In the genomic region with DNA sequence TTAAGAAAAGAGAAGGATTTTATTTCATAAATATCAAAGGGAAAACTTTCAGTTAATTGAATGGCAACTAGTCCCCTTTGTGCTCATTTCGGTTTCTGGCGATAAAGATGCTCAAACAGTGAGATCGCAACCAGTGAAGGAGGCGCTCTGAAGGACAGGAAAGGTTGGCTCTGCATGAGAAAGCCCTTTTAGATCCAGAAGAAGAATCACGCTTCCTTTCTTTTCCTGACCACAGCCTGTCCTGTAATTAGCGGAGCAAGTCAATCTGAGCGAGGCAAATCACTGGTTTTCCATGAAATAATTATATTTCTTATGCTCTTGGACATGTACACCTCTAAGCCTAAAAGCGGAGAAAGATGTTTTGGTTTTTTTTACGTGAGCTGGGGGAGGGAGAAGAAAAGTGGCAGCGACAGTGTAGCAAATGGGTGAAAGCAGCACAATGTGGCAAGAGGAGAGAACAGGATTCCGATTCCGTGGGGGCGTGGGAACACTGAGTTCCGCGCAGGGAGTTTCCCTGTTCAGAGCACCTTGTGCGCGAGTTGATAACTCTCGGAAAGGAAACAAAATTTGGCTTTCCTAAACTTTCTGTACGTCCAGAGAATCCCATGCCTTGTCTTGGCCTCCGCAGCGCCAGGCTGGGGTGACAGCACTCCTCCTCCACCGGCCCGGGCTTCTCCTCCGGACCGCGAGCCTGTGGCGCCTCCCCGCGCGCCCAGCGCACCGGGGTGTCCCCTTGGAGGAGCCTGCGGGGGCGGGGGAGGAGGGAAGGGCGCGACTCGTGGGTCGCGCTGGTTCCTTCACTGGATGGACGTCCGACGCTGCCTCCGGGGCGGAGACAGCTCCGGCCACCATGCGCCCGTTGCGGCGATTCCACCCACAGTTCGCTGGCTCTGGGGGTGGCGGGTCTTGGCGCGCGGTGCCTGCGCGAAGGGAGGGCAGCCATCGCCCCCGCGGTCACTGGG, we compare ENCODE assay signal across 8 cellular contexts. TPM values are rescaled to one million over a fixed set of nuclear protein-coding genes. Genes with fewer than 3 reads are reported as not detected.
DNase-seq lines count a peak whose midpoint lies in the region; ATAC-seq and TF ChIP-seq lines count a peak whose summit lies in the region.

No MANE protein-coding gene starts in this region.

- H3K9me3 Mint-ChIP-seq in CD8-positive, alpha-beta T cell = no peaks in the 10 kb centered on the region
- H3K9me3 Mint-ChIP-seq in IgD-negative memory B cell = no peaks in the 10 kb centered on the region

- DNase-seq in CD8-positive, alpha-beta T cell = no peak
- DNase-seq in brain microvascular endothelial cell (no peak), AG08396 (ENCODE audit: low spot score) (no peak), NCI-H1436 (lab: John Stamatoyannopoulos, UW) (no peak)
- DNase-seq in stimulated activated CD8-positive, alpha-beta memory T cell treated with anti-CD3 and anti-CD28 coated beads, Interleukin-4, amount 100 ng/mL, for 24 hours (ENCODE audit: low read depth) = peak; percentile 24

- no peak for TF ChIP-seq CTCF in CD8-positive, alpha-beta T cell (IDR thresholded peaks at IDR 0.05)
- TF ChIP-seq CTCF in brain microvascular endothelial cell (IDR thresholded peaks at IDR 0.05; ENCODE audit: low read depth, low read length, missing control alignments) = no peak
- no peak for TF ChIP-seq CTCF in liver (IDR thresholded peaks at IDR 0.05; ENCODE audit: low read depth, low read length, missing input control)

- no peak overlapping the region for H3K9ac ChIP-seq in liver (ENCODE audit: low read depth in 1 of 2, low read length in 2 of 2)

- no peaks in the 10 kb centered on the region for H3K36me3 ChIP-seq in CD8-positive, alpha-beta T cell (ENCODE audit: insufficient read depth, low read length)
- H3K36me3 ChIP-seq in brain microvascular endothelial cell (replicated peaks) (no peaks in the 10 kb centered on the region), liver (ENCODE audit: control insufficient read depth in 4 of 4, insufficient read depth in 3 of 4, low read depth in 1 of 4, low read length in 3 of 4) (no peaks in the 10 kb centered on the region)

- ATAC-seq in CD8-positive, alpha-beta T cell = no peak
- no peak for ATAC-seq in GM18519 (IDR thresholded peaks at IDR 0.05; ENCODE audit: low FRiP score, unreplicated experiment)

- H3K27ac Mint-ChIP-seq in CD8-positive, alpha-beta T cell = no peak overlapping the region
- peak overlapping the region in 1 of 3 donors; percentile 65 for H3K27ac Mint-ChIP-seq in IgD-negative memory B cell

- H3K4me1 Mint-ChIP-seq in CD8-positive, alpha-beta T cell (ENCODE audit: low read depth) = peaks cover 13% of the 10 kb centered on the region
- peaks cover 6 to 13% (median 9%) of the 10 kb centered on the region in 3 donors for H3K4me1 Mint-ChIP-seq in IgD-negative memory B cell

- H3K4me3 Mint-ChIP-seq in CD8-positive, alpha-beta T cell = peak overlapping the region; percentile 53
- peak overlapping the region; percentile 12 to 66 (median 51) for H3K4me3 Mint-ChIP-seq in IgD-negative memory B cell

- no peak overlapping the region for H3K4me3 ChIP-seq in CD8-positive, alpha-beta T cell (ENCODE audit: low read depth, low read length)
- H3K4me3 ChIP-seq in brain microvascular endothelial cell (ENCODE audit: low read depth, low read length) (peak overlapping the region; percentile 46), liver (ENCODE audit: low read depth in 1 of 3, low read length in 3 of 3) (peak overlapping the region in 2 of 3 donors; percentile 50 to 60)

- H3K27me3 ChIP-seq in CD8-positive, alpha-beta T cell (ENCODE audit: insufficient read depth, low read length) = peaks cover 5% of the 10 kb centered on the region
- peaks cover 27% of the 10 kb centered on the region for H3K27me3 ChIP-seq in brain microvascular endothelial cell (replicated peaks)
- peaks cover 0 to 12% (median 7%) of the 10 kb centered on the region in 4 donors for H3K27me3 ChIP-seq in liver (ENCODE audit: control insufficient read depth in 4 of 4, insufficient read depth in 4 of 4, low read length in 3 of 4)

- POLR2A ChIA-PET in CD8-positive, alpha-beta T cell (lab: Charles Lee) = no interaction called here

- no peak for TF ChIP-seq RAD21 in liver (IDR thresholded peaks at IDR 0.05)

- H3K36me3 Mint-ChIP-seq in CD8-positive, alpha-beta T cell = no peaks in the 10 kb centered on the region
- no peaks in the 10 kb centered on the region for H3K36me3 Mint-ChIP-seq in IgD-negative memory B cell

- intact Hi-C loops in CD8-positive, alpha-beta T cell (cut with DNase I, micrococcal nuclease) = loop anchor here in 1 of 2 experiments (5.0 kb wide), 1 partner anchor 146 kb away; the partner anchor contains the start of gene SLC9A4

- 4% methylated on average over 59 of the region's 59 CpGs for WGBS in liver

- H3K27me3 Mint-ChIP-seq in CD8-positive, alpha-beta T cell (ENCODE audit: low read depth) = peaks cover 39% of the 10 kb centered on the region
- peaks cover 46% of the 10 kb centered on the region for H3K27me3 Mint-ChIP-seq in IgD-negative memory B cell

- H3K4me1 ChIP-seq in CD8-positive, alpha-beta T cell (ENCODE audit: insufficient read depth, low read length) = peaks cover 3% of the 10 kb centered on the region
- H3K4me1 ChIP-seq in liver (ENCODE audit: control insufficient read depth in 4 of 4, insufficient read depth in 4 of 4, low read length in 3 of 4) = peaks cover 9 to 18% (median 16%) of the 10 kb centered on the region in 4 donors

- CTCF ChIA-PET in CD8-positive, alpha-beta T cell (lab: Charles Lee) = no interaction called here

- H3K9me3 ChIP-seq in CD8-positive, alpha-beta T cell (ENCODE audit: low read length) = no peaks in the 10 kb centered on the region
- H3K9me3 ChIP-seq in liver (ENCODE audit: control insufficient read depth in 4 of 4, low read length in 3 of 4) = no peaks in the 10 kb centered on the region

- in situ Hi-C loops in brain microvascular endothelial cell (cut with HindIII; ENCODE audit: low pct_ligation_motif_present, low sequenced_read_pairs) = loop anchor here (25.0 kb wide), 1 partner anchor 131 kb away; no protein-coding TSS in a partner anchor

- no peak overlapping the region for H3K27ac ChIP-seq in CD8-positive, alpha-beta T cell (ENCODE audit: low read depth, low read length)
- no peak overlapping the region for H3K27ac ChIP-seq in brain microvascular endothelial cell
- H3K27ac ChIP-seq in liver (ENCODE audit: low read depth in 1 of 2, low read length in 2 of 2) = no peak overlapping the region

TF ChIP-seq in liver, 16 proteins besides CTCF, POLR2A, EP300 and RAD21:
- TF ChIP-seq MAX (IDR thresholded peaks at IDR 0.05) (no peak), NR2F2 (IDR thresholded peaks at IDR 0.05) (no peak), REST (IDR thresholded peaks at IDR 0.05) (no peak), JUND (IDR thresholded peaks at IDR 0.05) (no peak), RXRA (IDR thresholded peaks at IDR 0.05) (no peak), SP1 (IDR thresholded peaks at IDR 0.05) (no peak), TAF1 (conservative IDR thresholded peaks at IDR 0.05) (no peak), FOXA2 (IDR thresholded peaks at IDR 0.05) (no peak), EGR1 (IDR thresholded peaks at IDR 0.05; ENCODE audit: low read depth in 2 of 2) (no peak), HNF4A (conservative IDR thresholded peaks at IDR 0.05) (no peak), HNF4G (IDR thresholded peaks at IDR 0.05) (no peak)
- TF ChIP-seq, protein P1, sequence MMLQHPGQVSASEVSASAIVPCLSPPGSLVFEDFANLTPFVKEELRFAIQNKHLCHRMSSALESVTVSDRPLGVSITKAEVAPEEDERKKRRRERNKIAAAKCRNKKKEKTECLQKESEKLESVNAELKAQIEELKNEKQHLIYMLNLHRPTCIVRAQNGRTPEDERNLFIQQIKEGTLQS (IDR thresholded peaks at IDR 0.05) = no peak

RNA-seq across cellular contexts. Expression of gene SLC9A2, which starts 0.6 kb away (rescaled TPM):
- not detected for total RNA-seq in CD8-positive, alpha-beta T cell
- polyA plus RNA-seq in IgD-negative memory B cell (not detected), liver (under 1 TPM in 1 of 2 donors, not detected in 1; 0.01 TPM)
- under 1 TPM; under 0.01 to 0.05 TPM for total RNA-seq in liver
